Comparison of ENCODE assay signal across 1 cellular context in the genomic region with DNA sequence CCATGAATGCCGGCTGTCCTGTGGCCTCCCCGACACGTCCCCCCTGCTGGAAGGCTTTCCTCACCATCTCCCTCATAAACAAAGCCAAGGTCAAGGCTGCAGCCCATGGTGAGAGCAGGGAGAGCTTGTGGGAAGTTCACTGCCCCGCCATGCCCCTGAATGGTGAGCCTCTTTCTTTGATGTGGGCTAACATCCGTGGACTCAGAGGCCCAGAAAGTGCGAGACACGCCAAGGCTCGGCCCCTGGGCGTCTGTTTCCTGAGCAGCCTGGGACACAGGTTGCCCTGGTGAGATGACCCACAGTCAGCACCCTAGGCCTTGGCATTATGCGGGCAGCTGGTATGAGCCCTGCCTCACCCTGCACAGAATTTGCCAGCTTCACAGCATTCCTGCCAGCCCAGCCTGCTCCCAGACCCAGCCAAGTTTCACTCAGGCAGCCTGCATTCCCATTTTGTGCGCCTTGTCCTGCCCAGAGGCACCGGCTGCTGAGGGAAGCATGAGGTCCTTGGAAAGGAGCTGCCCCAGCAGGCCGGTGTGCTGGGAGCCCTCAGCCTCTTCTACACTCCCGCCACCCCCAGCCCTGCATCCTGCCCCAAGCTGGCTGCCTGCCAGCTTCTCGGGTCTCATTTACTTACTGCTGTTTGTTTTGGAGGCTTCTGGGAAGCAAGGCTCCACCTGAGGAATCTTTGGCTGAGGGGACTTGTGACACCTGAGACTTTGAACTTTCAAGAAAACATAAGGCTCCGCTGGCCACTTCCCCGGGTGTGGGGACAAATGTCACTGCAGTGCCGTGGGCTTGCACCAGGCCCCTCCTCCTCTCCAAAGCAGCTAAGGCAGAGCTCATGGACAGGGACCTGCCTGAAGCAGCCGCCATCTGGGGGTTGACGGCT.
TF ChIP-seq lines count a peak whose summit lies in the region.

No MANE protein-coding gene starts in this region.

TF ChIP-seq in HepG2, 621 proteins besides CTCF, POLR2A, EP300 and RAD21 (continued from another document and continues in another):
- TF ChIP-seq CEBPZ (IDR thresholded peaks at IDR 0.05; ENCODE audit: low read length) (no peak), RXRA (CRISPR knock-in tag; IDR thresholded peaks at IDR 0.05) (peak; percentile 100), DR1 (CRISPR knock-in tag; IDR thresholded peaks at IDR 0.05) (no peak), ZNF629 (CRISPR knock-in tag; conservative IDR thresholded peaks at IDR 0.05) (no peak), ZMAT3 (CRISPR knock-in tag; conservative IDR thresholded peaks at IDR 0.05) (peak; percentile 42; the same call in 1 of the 2 replicates), DPF2 (CRISPR knock-in tag; IDR thresholded peaks at IDR 0.05; ENCODE audit: borderline replicate concordance, low read depth) (peak; percentile 71), ZNF503 (CRISPR knock-in tag; IDR thresholded peaks at IDR 0.05) (peak; percentile 71; the same call in 1 of the 2 replicates), HDAC1 (CRISPR knock-in tag; IDR thresholded peaks at IDR 0.05) (peak; percentile 81), NR0B2 (CRISPR knock-in tag; IDR thresholded peaks at IDR 0.05) (no peak), GTF3A (CRISPR knock-in tag; conservative IDR thresholded peaks at IDR 0.05) (no peak), ZBTB7B (CRISPR knock-in tag; IDR thresholded peaks at IDR 0.05) (peak; percentile 85), SUZ12 (IDR thresholded peaks at IDR 0.05; ENCODE audit: low read depth, low read length) (no peak), ZNF10 (CRISPR knock-in tag; IDR thresholded peaks at IDR 0.05; ENCODE audit: borderline replicate concordance, low read depth) (no peak), FOXO1 (CRISPR knock-in tag; IDR thresholded peaks at IDR 0.05) (peak; percentile 98), AGO2 (optimal IDR thresholded peaks at IDR 0.05; ENCODE audit: low read depth, low read length) (no peak), FOXC1 (CRISPR knock-in tag; IDR thresholded peaks at IDR 0.05; ENCODE audit: borderline replicate concordance) (no peak), CHCHD3 (CRISPR knock-in tag; IDR thresholded peaks at IDR 0.05) (no peak), ZNF263 (CRISPR knock-in tag; IDR thresholded peaks at IDR 0.05) (no peak), ZGPAT (CRISPR knock-in tag; IDR thresholded peaks at IDR 0.05) (peak; percentile 96), HNRNPLL (IDR thresholded peaks at IDR 0.05; ENCODE audit: low read depth, low read length, poor library complexity, severe bottlenecking) (peak; percentile 30), RBAK (CRISPR knock-in tag; IDR thresholded peaks at IDR 0.05) (no peak), MXD1 (CRISPR knock-in tag; IDR thresholded peaks at IDR 0.05) (no peak), KDM5B (CRISPR knock-in tag; IDR thresholded peaks at IDR 0.05; ENCODE audit: borderline replicate concordance) (peak; percentile 13; the same call in 1 of the 2 replicates), SMAD9 (CRISPR knock-in tag; IDR thresholded peaks at IDR 0.05) (no peak), ZNF724P (CRISPR knock-in tag; IDR thresholded peaks at IDR 0.05; ENCODE audit: borderline replicate concordance) (peak; percentile 92; the same call in 1 of the 2 replicates), ZNF335 (CRISPR knock-in tag; IDR thresholded peaks at IDR 0.05) (0 out of 2 replicates have a peak, but pooled peaks have one; percentile 30), RFXANK (CRISPR knock-in tag; IDR thresholded peaks at IDR 0.05) (no peak; the same call in 1 of the 2 replicates), GZF1 (CRISPR knock-in tag; IDR thresholded peaks at IDR 0.05) (no peak), ZNF546 (CRISPR knock-in tag; conservative IDR thresholded peaks at IDR 0.05) (no peak), CC2D1A (CRISPR knock-in tag; IDR thresholded peaks at IDR 0.05) (no peak), ZNF432 (CRISPR knock-in tag; IDR thresholded peaks at IDR 0.05; ENCODE audit: borderline replicate concordance) (no peak), NR2C2 (CRISPR knock-in tag; IDR thresholded peaks at IDR 0.05; ENCODE audit: borderline replicate concordance) (peak; percentile 75; the same call in 1 of the 2 replicates), REL (CRISPR knock-in tag; conservative IDR thresholded peaks at IDR 0.05) (no peak), RBM39 (IDR thresholded peaks at IDR 0.05; ENCODE audit: low read depth, low read length, poor library complexity, severe bottlenecking) (no peak), MAX (IDR thresholded peaks at IDR 0.05) (peak; percentile 51), PLRG1 (conservative IDR thresholded peaks at IDR 0.05) (no peak), FOXK1 (CRISPR knock-in tag; IDR thresholded peaks at IDR 0.05; ENCODE audit: borderline replicate concordance, low read depth) (peak; percentile 99), ZBTB49 (CRISPR knock-in tag; IDR thresholded peaks at IDR 0.05; ENCODE audit: borderline replicate concordance) (0 out of 2 replicates have a peak, but pooled peaks have one; percentile 52), ZNF501 (CRISPR knock-in tag; IDR thresholded peaks at IDR 0.05) (peak; percentile 59), HHEX (CRISPR knock-in tag; IDR thresholded peaks at IDR 0.05) (peak; percentile 85), FOXA1 (IDR thresholded peaks at IDR 0.05) (no peak), FOXA1 (CRISPR knock-in tag; IDR thresholded peaks at IDR 0.05) (peak; percentile 89), BRD4 (CRISPR knock-in tag; IDR thresholded peaks at IDR 0.05) (no peak; the same call in 1 of the 2 replicates)
- TF ChIP-seq, protein P1, sequence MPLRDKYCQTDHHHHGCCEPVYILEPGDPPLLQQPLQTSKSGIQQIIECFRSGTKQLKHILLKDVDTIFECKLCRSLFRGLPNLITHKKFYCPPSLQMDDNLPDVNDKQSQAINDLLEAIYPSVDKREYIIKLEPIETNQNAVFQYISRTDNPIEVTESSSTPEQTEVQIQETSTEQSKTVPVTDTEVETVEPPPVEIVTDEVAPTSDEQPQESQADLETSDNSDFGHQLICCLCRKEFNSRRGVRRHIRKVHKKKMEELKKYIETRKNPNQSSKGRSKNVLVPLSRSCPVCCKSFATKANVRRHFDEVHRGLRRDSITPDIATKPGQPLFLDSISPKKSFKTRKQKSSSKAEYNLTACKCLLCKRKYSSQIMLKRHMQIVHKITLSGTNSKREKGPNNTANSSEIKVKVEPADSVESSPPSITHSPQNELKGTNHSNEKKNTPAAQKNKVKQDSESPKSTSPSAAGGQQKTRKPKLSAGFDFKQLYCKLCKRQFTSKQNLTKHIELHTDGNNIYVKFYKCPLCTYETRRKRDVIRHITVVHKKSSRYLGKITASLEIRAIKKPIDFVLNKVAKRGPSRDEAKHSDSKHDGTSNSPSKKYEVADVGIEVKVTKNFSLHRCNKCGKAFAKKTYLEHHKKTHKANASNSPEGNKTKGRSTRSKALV (CRISPR knock-in tag; IDR thresholded peaks at IDR 0.05), result no peak; the same call in 1 of the 2 replicates
- TF ChIP-seq, protein P2, sequence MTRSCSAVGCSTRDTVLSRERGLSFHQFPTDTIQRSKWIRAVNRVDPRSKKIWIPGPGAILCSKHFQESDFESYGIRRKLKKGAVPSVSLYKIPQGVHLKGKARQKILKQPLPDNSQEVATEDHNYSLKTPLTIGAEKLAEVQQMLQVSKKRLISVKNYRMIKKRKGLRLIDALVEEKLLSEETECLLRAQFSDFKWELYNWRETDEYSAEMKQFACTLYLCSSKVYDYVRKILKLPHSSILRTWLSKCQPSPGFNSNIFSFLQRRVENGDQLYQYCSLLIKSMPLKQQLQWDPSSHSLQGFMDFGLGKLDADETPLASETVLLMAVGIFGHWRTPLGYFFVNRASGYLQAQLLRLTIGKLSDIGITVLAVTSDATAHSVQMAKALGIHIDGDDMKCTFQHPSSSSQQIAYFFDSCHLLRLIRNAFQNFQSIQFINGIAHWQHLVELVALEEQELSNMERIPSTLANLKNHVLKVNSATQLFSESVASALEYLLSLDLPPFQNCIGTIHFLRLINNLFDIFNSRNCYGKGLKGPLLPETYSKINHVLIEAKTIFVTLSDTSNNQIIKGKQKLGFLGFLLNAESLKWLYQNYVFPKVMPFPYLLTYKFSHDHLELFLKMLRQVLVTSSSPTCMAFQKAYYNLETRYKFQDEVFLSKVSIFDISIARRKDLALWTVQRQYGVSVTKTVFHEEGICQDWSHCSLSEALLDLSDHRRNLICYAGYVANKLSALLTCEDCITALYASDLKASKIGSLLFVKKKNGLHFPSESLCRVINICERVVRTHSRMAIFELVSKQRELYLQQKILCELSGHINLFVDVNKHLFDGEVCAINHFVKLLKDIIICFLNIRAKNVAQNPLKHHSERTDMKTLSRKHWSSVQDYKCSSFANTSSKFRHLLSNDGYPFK (CRISPR knock-in tag; IDR thresholded peaks at IDR 0.05; ENCODE audit: borderline replicate concordance), result 0 out of 2 replicates have a peak, but pooled peaks have one; percentile 52
